Comparison of ENCODE assay signal across 11 cellular contexts in genomic region chr18:5498452-5498851, GRCh38.
"Had no signal": no experiment of that assay in that cellular context is flagged by ENCODE, and none has a peak within 500 bp of the region (broad histone marks: within the 10 kb centered on the region; RNA-seq: fewer than 3 reads in every experiment).

No MANE protein-coding gene starts in this region.

- H3K4me3 Mint-ChIP-seq: GM23338, H9, HFFc6 had no signal

- H3K4me1 Mint-ChIP-seq: GM23338, H9 had no signal

- H3K4me2 ChIP-seq: GM23338 had no signal

- ATAC-seq: GM23338, HCT116 had no signal

- H3K36me3 ChIP-seq: HAP-1 had no signal

- H3K9me3 ChIP-seq: HAP-1 had no signal

- H3K4me3 ChIP-seq: GM23248, GM23338, HAP-1 had no signal

- DNase-seq: GM23248, GOT3, H7, H9, HCEC 1CT, HFFc6 had no signal

- H3K27ac ChIP-seq: GM23248 had no signal

- H3K9me3 Mint-ChIP-seq: GM23338, H9 had no signal

- H3K27ac Mint-ChIP-seq: GM23338, H9, HFFc6 had no signal

- H2AFZ ChIP-seq: GM23248, GM23338 had no signal

- H3K9ac ChIP-seq: GM23248 had no signal

- FAIRE-seq: H1, H54 had no signal
